10 cellular contexts compared by ENCODE assay signal in the genomic region with DNA sequence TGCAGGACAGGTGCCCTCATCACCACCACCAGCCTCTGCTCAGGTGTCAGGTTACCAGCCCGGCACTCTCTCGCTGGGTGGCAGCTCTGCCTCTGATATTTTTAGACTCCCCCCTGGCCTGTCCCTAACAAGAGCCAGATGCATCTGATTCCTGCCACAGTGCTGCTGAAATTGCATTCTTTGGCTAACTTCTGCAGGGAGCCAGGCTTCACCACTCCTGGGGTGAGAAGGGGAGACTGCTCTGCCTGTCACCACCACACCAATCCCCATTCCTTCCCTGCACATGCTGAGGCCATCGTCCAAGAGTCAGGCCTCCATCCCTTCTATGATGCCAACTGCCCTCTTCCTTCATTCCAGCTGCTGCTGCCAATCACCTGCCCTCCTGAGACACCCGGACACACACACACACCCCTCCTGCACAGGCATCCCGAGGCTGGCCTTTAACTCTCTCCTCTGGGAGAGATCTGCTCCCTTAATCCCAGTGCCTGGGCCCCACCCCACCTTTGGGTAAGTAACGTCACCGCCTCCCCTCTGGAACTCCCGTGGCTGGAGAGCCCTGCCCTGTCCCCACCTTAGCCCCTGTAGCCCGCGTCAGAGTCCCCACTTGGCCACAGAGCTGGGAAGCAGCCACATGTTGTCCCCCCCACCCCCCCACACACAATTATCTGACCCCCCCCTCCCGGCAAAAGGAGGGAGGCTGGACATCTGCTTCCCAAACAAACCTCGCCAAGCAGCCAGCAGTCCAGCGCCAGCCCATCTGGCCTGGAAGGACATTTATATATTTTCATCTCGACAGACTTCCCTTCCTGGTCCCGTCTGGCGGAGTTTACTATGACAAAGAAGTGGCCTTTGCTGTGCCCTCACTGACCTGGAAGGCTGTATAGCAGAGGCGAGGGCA. TPM values are rescaled to one million over a fixed set of nuclear protein-coding genes. Genes with fewer than 3 reads are reported as not detected.
DNase-seq lines count a peak whose midpoint lies in the region; ATAC-seq and TF ChIP-seq lines count a peak whose summit lies in the region.
"Had no signal": no experiment of that assay in that cellular context is flagged by ENCODE, and none has a peak within 500 bp of the region (broad histone marks: within the 10 kb centered on the region; RNA-seq: fewer than 3 reads in every experiment).

No MANE protein-coding gene starts in this region.

- DNase-seq in DMS53 treated with DMSO at 0.1 percent for 48 hours (lab: John Stamatoyannopoulos, UW; ENCODE audit: unreplicated experiment): peak; percentile 22
- no peak for DNase-seq in NT2/D1 (ENCODE audit: low read depth, low spot score)
- no peak for DNase-seq in Right ventricle myocardium inferior (ENCODE audit: missing footprints)
- DNase-seq in progenitor cell of endocrine pancreas (ENCODE audit: low spot score, unreplicated experiment): no peak
- DNase-seq in NCI-H128 (lab: John Stamatoyannopoulos, UW; ENCODE audit: unreplicated experiment): no peak
- DNase-seq in hypothalamus (lab: John Stamatoyannopoulos, UW): no peak
- DNase-seq: activated naive CD4-positive, alpha-beta T cell treated with Interleukin-2 at 50 U/mL for 16 hours had no signal

- no peak for TF ChIP-seq CTCF in progenitor cell of endocrine pancreas (IDR thresholded peaks at IDR 0.05; ENCODE audit: unreplicated experiment)

- no peaks in the 10 kb centered on the region for H3K27me3 ChIP-seq in NT2/D1 (ENCODE audit: insufficient read depth, insufficient read length)

- H3K4me3 Mint-ChIP-seq in progenitor cell of endocrine pancreas (ENCODE audit: low read depth): peak overlapping the region; percentile 20
- H3K4me3 Mint-ChIP-seq: T-helper 1 cell treated with Interleukin-12 subunit alpha and Interleukin-12 subunit beta and Interleukin-4 antibody, amounts not matched to agents 30 μg/mL and 1 μg/mL, for 36 hours had no signal

- no peaks in the 10 kb centered on the region for H3K36me3 ChIP-seq in NT2/D1 (ENCODE audit: insufficient read depth, insufficient read length, low read length)

- peaks cover 28% of the 10 kb centered on the region for H3K4me1 ChIP-seq in NT2/D1 (ENCODE audit: insufficient read depth, insufficient read length)

- peaks cover 22% of the 10 kb centered on the region for H3K27me3 Mint-ChIP-seq in progenitor cell of endocrine pancreas

- H3K4me1 Mint-ChIP-seq in progenitor cell of endocrine pancreas (ENCODE audit: low read depth): peaks cover 18% of the 10 kb centered on the region

- intact Hi-C loops in Right ventricle myocardium inferior (cut with DNase I): loop anchor here (1.0 to 5.0 kb wide), 5 partner anchors 24 to 360 kb away; no protein-coding TSS in a partner anchor

- peak overlapping the region; percentile 62 for H3K9ac ChIP-seq in NT2/D1 (ENCODE audit: insufficient read length, low read depth)

- H3K27ac Mint-ChIP-seq in progenitor cell of endocrine pancreas: peak overlapping the region; percentile 84
- H3K27ac Mint-ChIP-seq: T-helper 1 cell treated with Interleukin-12 subunit alpha and Interleukin-12 subunit beta and Interleukin-4 antibody, amounts not matched to agents 30 μg/mL and 1 μg/mL, for 36 hours had no signal

- ATAC-seq in Right ventricle myocardium inferior (peak; percentile 75), GM18867 (IDR thresholded peaks at IDR 0.05; ENCODE audit: unreplicated experiment) (no peak), GM21825 (IDR thresholded peaks at IDR 0.05; ENCODE audit: unreplicated experiment) (no peak)

- no peaks in the 10 kb centered on the region for H3K36me3 Mint-ChIP-seq in progenitor cell of endocrine pancreas (ENCODE audit: insufficient read depth)

- no peak overlapping the region for H3K4me3 ChIP-seq in NT2/D1 (ENCODE audit: insufficient read length, low read depth)

- no peaks in the 10 kb centered on the region for H3K9me3 Mint-ChIP-seq in progenitor cell of endocrine pancreas (ENCODE audit: low read depth)
- H3K9me3 Mint-ChIP-seq: T-helper 1 cell treated with Interleukin-12 subunit alpha and Interleukin-12 subunit beta and Interleukin-4 antibody, amounts not matched to agents 30 μg/mL and 1 μg/mL, for 36 hours had no signal

- no peaks in the 10 kb centered on the region for H3K9me3 ChIP-seq in NT2/D1 (ENCODE audit: insufficient read depth, low read length)

RNA-seq across cellular contexts. Expression of a gene that starts 2.8 kb away (rescaled TPM):
- total RNA-seq in Right ventricle myocardium inferior (110 TPM), progenitor cell of endocrine pancreas (10.5 and 11.6 TPM in 2 replicates)
